ENCODE assay signal across 8 cellular contexts in genomic region chr4:28686618-28687017, GRCh38.
DNase-seq lines count a peak whose midpoint lies in the region; ATAC-seq and TF ChIP-seq lines count a peak whose summit lies in the region.

No MANE protein-coding gene starts in this region.

- 79% methylated on average over 3 of the region's 4 CpGs for WGBS in mammary epithelial cell (ENCODE audit: low coverage, missing lambda C conversion rate)

- ATAC-seq in esophagus mucosa = no peak

- H3K9ac ChIP-seq in Loucy (ENCODE audit: low read depth, low read length, poor library complexity, severe bottlenecking) = no peak overlapping the region
- H3K9ac ChIP-seq in mammary epithelial cell (ENCODE audit: insufficient read depth, low read length) = no peak overlapping the region

- H3K79me2 ChIP-seq in Loucy (ENCODE audit: insufficient read depth, low read length) (no peaks in the 10 kb centered on the region), mammary epithelial cell (ENCODE audit: insufficient read depth, low read length) (no peaks in the 10 kb centered on the region)

- DNase-seq in NCI-H2196 treated with DMSO at 0.1 percent for 48 hours (lab: John Stamatoyannopoulos, UW; ENCODE audit: unreplicated experiment) (peak; percentile 2), NCI-H2196 (lab: John Stamatoyannopoulos, UW; ENCODE audit: unreplicated experiment) (no peak), mammary epithelial cell (peak; percentile 45), midbrain (lab: John Stamatoyannopoulos, UW) (peak; percentile 44), GDM1 (lab: John Stamatoyannopoulos, UW) (no peak)
- DNase-seq in activated CD4-positive, alpha-beta T cell treated with anti-CD3 and anti-CD28 coated beads for 4 hours = no peak

- H3K9me2 ChIP-seq in Loucy (replicated peaks; ENCODE audit: low read depth, low read length) = no peaks in the 10 kb centered on the region

- no peaks in the 10 kb centered on the region for H3K9me3 ChIP-seq in Loucy (ENCODE audit: insufficient read depth, low read depth, low read length)
- H3K9me3 ChIP-seq in mammary epithelial cell (replicated peaks; ENCODE audit: insufficient read depth, low read length) = no peaks in the 10 kb centered on the region

- dilution Hi-C loops in mammary epithelial cell (cut with HindIII; ENCODE audit: low sequenced_read_pairs) = no loop called here

- H3K36me3 ChIP-seq in Loucy (ENCODE audit: insufficient read depth, low read length) = no peaks in the 10 kb centered on the region
- no peaks in the 10 kb centered on the region for H3K36me3 ChIP-seq in mammary epithelial cell (ENCODE audit: insufficient read depth, low read length)

- no peak overlapping the region for H2AFZ ChIP-seq in Loucy (ENCODE audit: low read length)
- no peak overlapping the region for H2AFZ ChIP-seq in mammary epithelial cell (ENCODE audit: low read depth, low read length)

- H3K4me1 ChIP-seq in Loucy (ENCODE audit: insufficient read depth, low read length, poor library complexity, severe bottlenecking) (no peaks in the 10 kb centered on the region), mammary epithelial cell (ENCODE audit: insufficient read depth, low read length) (no peaks in the 10 kb centered on the region)

- no peaks in the 10 kb centered on the region for H3F3A ChIP-seq in Loucy (ENCODE audit: low read depth)

- H3K27ac ChIP-seq in mammary epithelial cell (ENCODE audit: insufficient read depth, low read depth, low read length) = no peak overlapping the region

- CTCF ChIA-PET in mammary epithelial cell (lab: Charles Lee; ENCODE audit: low non-redundant PET) = no interaction called here

- intact Hi-C loops in mammary epithelial cell (cut with micrococcal nuclease) = loop anchor here (10.0 kb wide), 1 partner anchor 462 kb away; no protein-coding TSS in a partner anchor

- TF ChIP-seq CTCF in Loucy (conservative IDR thresholded peaks at IDR 0.05; ENCODE audit: low read length) = peak; percentile 61
- peak; percentile 69 to 71 for TF ChIP-seq CTCF in mammary epithelial cell (conservative IDR thresholded peaks at IDR 0.05 in 1 of 2, IDR thresholded peaks at IDR 0.05 in 1 of 2; ENCODE audit: extremely low read depth in 1 of 2, insufficient read depth in 1 of 2, low read depth in 1 of 2, low read length in 2 of 2)

- in situ Hi-C loops in mammary epithelial cell (cut with MboI; ENCODE audit: low sequenced_read_pairs in 2 of 2) = no loop called here

- BruUV-seq in mammary epithelial cell (replicated peaks; lab: Mats Ljungman, UMichigan) = no TSS peak

- H3K27me3 ChIP-seq in Loucy (ENCODE audit: insufficient read depth, low read length, poor library complexity, severe bottlenecking) (no peaks in the 10 kb centered on the region), mammary epithelial cell (ENCODE audit: insufficient read depth, low read length) (no peaks in the 10 kb centered on the region)

- H3K4me3 ChIP-seq in Loucy (ENCODE audit: low read length, poor library complexity, severe bottlenecking) = no peak overlapping the region
- no peak overlapping the region for H3K4me3 ChIP-seq in mammary epithelial cell (replicated peaks in 1 of 3; ENCODE audit: insufficient read depth in 1 of 3, low read depth in 2 of 3, low read length in 3 of 3)

- H4K20me1 ChIP-seq in Loucy (ENCODE audit: insufficient read depth, low read length, poor library complexity, severe bottlenecking) = no peaks in the 10 kb centered on the region
- H4K20me1 ChIP-seq in mammary epithelial cell (ENCODE audit: insufficient read depth, low read length) = no peaks in the 10 kb centered on the region

- H3K4me2 ChIP-seq in Loucy (ENCODE audit: low read depth, low read length, poor library complexity, severe bottlenecking) (no peak overlapping the region), mammary epithelial cell (ENCODE audit: insufficient read depth, low read depth, low read length) (no peak overlapping the region)

Comparison
In these comparisons a context has a peak if more than half of its experiments do, and no peak if none do; other contexts are left out.
1. DNase-seq: peak in NCI-H2196 treated with DMSO at 0.1 percent for 48 hours (single experiment), mammary epithelial cell (single experiment) and midbrain (single experiment); none in NCI-H2196 (single experiment), GDM1 (single experiment) and activated CD4-positive, alpha-beta T cell treated with anti-CD3 and anti-CD28 coated beads for 4 hours (0 of 2).